8 cellular contexts compared by ENCODE assay signal in genomic region chr18:74597662-74598349, GRCh38. TPM values are rescaled to one million over a fixed set of nuclear protein-coding genes. Genes with fewer than 3 reads are reported as not detected.
DNase-seq lines count a peak whose midpoint lies in the region; ATAC-seq and TF ChIP-seq lines count a peak whose summit lies in the region.

ZNF407 (plus strand) TSS chr18:74597870; CDS start chr18:74631020, 33,150 bp downstream.

- peak within 1 kb of the TSS; percentile 86 for H3K4me3 Mint-ChIP-seq in activated naive CD4-positive, alpha-beta T cell treated with anti-CD3 and anti-CD28 coated beads for 36 hours

- peak; percentile 77 for ATAC-seq in HG02571 (IDR thresholded peaks at IDR 0.05; ENCODE audit: unreplicated experiment)

- peak within 1 kb of the TSS; percentile 98 for H3K27ac Mint-ChIP-seq in activated naive CD4-positive, alpha-beta T cell treated with anti-CD3 and anti-CD28 coated beads for 36 hours

- intact Hi-C loops in activated naive CD4-positive, alpha-beta T cell treated with anti-CD3 and anti-CD28 coated beads for 36 hours (cut with micrococcal nuclease) = loop anchor here (1.0 to 5.0 kb wide), 10 partner anchors 33 to 1894 kb away; partner anchors contain the start of genes CNDP2, TIMM21 and TSHZ1

- H3K27me3 ChIP-seq in GM06990 (replicated peaks; ENCODE audit: control insufficient read depth, insufficient read depth, low read length) = no peaks in the 10 kb centered on the region

- H3K4me3 ChIP-seq in GM06990 (replicated peaks; ENCODE audit: low read depth, low read length) = peak within 1 kb of the TSS; percentile 97
- H3K4me3 ChIP-seq in NB4 (ENCODE audit: low read depth, low read length) = peak within 1 kb of the TSS; percentile 92

- CTCF ChIA-PET in activated naive CD4-positive, alpha-beta T cell treated with anti-CD3 and anti-CD28 coated beads for 36 hours (lab: Charles Lee) = interaction anchor here (0.6 kb wide), 1 partner anchor 25 kb away, joined by 4 read pairs; no protein-coding TSS in a partner anchor

- H3K36me3 ChIP-seq in GM06990 (ENCODE audit: control insufficient read depth, insufficient read depth, low read length) = no peaks in the 10 kb centered on the region

- no peak for TF ChIP-seq POLR2A in NB4 (IDR thresholded peaks at IDR 0.05; ENCODE audit: extremely low read depth, insufficient read length)

- H3K36me3 Mint-ChIP-seq in activated naive CD4-positive, alpha-beta T cell treated with anti-CD3 and anti-CD28 coated beads for 36 hours (ENCODE audit: low read depth) = peaks cover 38% of the 10 kb centered on the region

- DNase-seq in GM06990 (ENCODE audit: extremely low read depth, insufficient read length) (peak; percentile 89), NB4 (ENCODE audit: low read depth) (peak; percentile 92), SK-N-DZ (ENCODE audit: low spot score) (peak; percentile 96), globus pallidus (ENCODE audit: low spot score) (peak; percentile 87), nucleus accumbens (lab: John Stamatoyannopoulos, UW) (peak in 55 of 56 donors; percentile 61 to 97 (median 89))
- peak; percentile 91 for DNase-seq in activated naive CD4-positive, alpha-beta T cell treated with anti-CD3 and anti-CD28 coated beads for 36 hours

- H3K9me3 Mint-ChIP-seq in activated naive CD4-positive, alpha-beta T cell treated with anti-CD3 and anti-CD28 coated beads for 36 hours = peaks cover 8% of the 10 kb centered on the region

- H3K4me1 Mint-ChIP-seq in activated naive CD4-positive, alpha-beta T cell treated with anti-CD3 and anti-CD28 coated beads for 36 hours (ENCODE audit: low read depth) = peaks cover 38% of the 10 kb centered on the region

- no peaks in the 10 kb centered on the region for H3K27me3 Mint-ChIP-seq in activated naive CD4-positive, alpha-beta T cell treated with anti-CD3 and anti-CD28 coated beads for 36 hours (ENCODE audit: low read depth)

- peak within 1 kb of the TSS; percentile 92 for H3K27ac ChIP-seq in temporal lobe (ENCODE audit: low read depth, low read length)

- TF ChIP-seq CTCF in GM06990 (IDR thresholded peaks at IDR 0.05; ENCODE audit: insufficient read depth, low read length, poor library complexity, severe bottlenecking) (no peak), NB4 (IDR thresholded peaks at IDR 0.05; ENCODE audit: low read depth, low read length) (no peak)

RNA-seq across cellular contexts. Expression of gene ZNF407, which starts in this region (rescaled TPM):
- 3.0 and 3.2 TPM in 2 replicates for polyA plus RNA-seq in SK-N-DZ (2014; cell fraction: cytosol; rRNA removed)
- polyA plus RNA-seq in SK-N-DZ (2014; cell fraction: nucleus; rRNA removed) = 2.3 and 4.1 TPM in 2 replicates
- total RNA-seq in activated naive CD4-positive, alpha-beta T cell treated with anti-CD3 and anti-CD28 coated beads for 36 hours = 1 to 10 TPM; 9.8 to 9.9 TPM
- 17.2 TPM for total RNA-seq in temporal lobe

Comparison
In these comparisons a context has a peak if more than half of its experiments do, and no peak if none do; other contexts are left out.
1. Peak in every context shown above with its lines: DNase-seq, ATAC-seq, H3K4me3 ChIP-seq and H3K27ac ChIP-seq.